9 cellular contexts compared by ENCODE assay signal in genomic region chr5:150544606-150545219, GRCh38. TPM values are rescaled to one million over a fixed set of nuclear protein-coding genes. Genes with fewer than 3 reads are reported as not detected.
DNase-seq lines count a peak whose midpoint lies in the region; ATAC-seq and TF ChIP-seq lines count a peak whose summit lies in the region.
"Had no signal": no experiment of that assay in that cellular context is flagged by ENCODE, and none has a peak within 500 bp of the region (broad histone marks: within the 10 kb centered on the region; RNA-seq: fewer than 3 reads in every experiment).

No MANE protein-coding gene starts in this region.

- no peak overlapping the region for H3K4me3 Mint-ChIP-seq in glutamatergic neuron (ENCODE audit: unreplicated experiment)
- H3K4me3 Mint-ChIP-seq in progenitor cell of endocrine pancreas (ENCODE audit: low read depth), result no peak overlapping the region
- H3K4me3 Mint-ChIP-seq: activated naive CD4-positive, alpha-beta T cell treated with anti-CD3 and anti-CD28 coated beads, Interleukin-2, amount 50 U/mL, for 24 hours had no signal

- no peaks in the 10 kb centered on the region for H3K27me3 ChIP-seq in SJCRH30

- DNase-seq in COR-L47 (lab: John Stamatoyannopoulos, UW) (peak; percentile 64), SJCRH30 (peak; percentile 75 to 86), glutamatergic neuron (peak; percentile 78), progenitor cell of endocrine pancreas (ENCODE audit: low spot score, unreplicated experiment) (peak; percentile 69), DMS79 (lab: John Stamatoyannopoulos, UW) (no peak)
- peak; percentile 61 for DNase-seq in activated naive CD4-positive, alpha-beta T cell treated with Interleukin-2 at 50 U/mL for 16 hours

- H3K4me1 Mint-ChIP-seq in glutamatergic neuron (ENCODE audit: low read depth, unreplicated experiment) (peaks cover 5% of the 10 kb centered on the region), progenitor cell of endocrine pancreas (ENCODE audit: low read depth) (peaks cover 2% of the 10 kb centered on the region)
- H3K4me1 Mint-ChIP-seq: activated naive CD4-positive, alpha-beta T cell treated with anti-CD3 and anti-CD28 coated beads, Interleukin-2, amount 50 U/mL, for 24 hours had no signal

- peak; percentile 93 for ATAC-seq in GM19438 (IDR thresholded peaks at IDR 0.05; ENCODE audit: low read depth, unreplicated experiment)
- peak; percentile 91 for ATAC-seq in HG03521 (IDR thresholded peaks at IDR 0.05; ENCODE audit: unreplicated experiment)

- H3K27me3 Mint-ChIP-seq in glutamatergic neuron (ENCODE audit: unreplicated experiment), result peaks cover 6% of the 10 kb centered on the region
- no peaks in the 10 kb centered on the region for H3K27me3 Mint-ChIP-seq in progenitor cell of endocrine pancreas
- H3K27me3 Mint-ChIP-seq: activated naive CD4-positive, alpha-beta T cell treated with anti-CD3 and anti-CD28 coated beads, Interleukin-2, amount 50 U/mL, for 24 hours had no signal

- no peaks in the 10 kb centered on the region for H3K9me3 ChIP-seq in SJCRH30 (replicated peaks)

- H3K36me3 ChIP-seq in SJCRH30, result peaks cover 44% of the 10 kb centered on the region

- H3K36me3 Mint-ChIP-seq in glutamatergic neuron (ENCODE audit: unreplicated experiment) (peaks cover 5% of the 10 kb centered on the region), progenitor cell of endocrine pancreas (ENCODE audit: insufficient read depth) (peaks cover 35% of the 10 kb centered on the region)
- H3K36me3 Mint-ChIP-seq: activated naive CD4-positive, alpha-beta T cell treated with anti-CD3 and anti-CD28 coated beads, Interleukin-2, amount 50 U/mL, for 24 hours had no signal

- no peak overlapping the region for H3K4me3 ChIP-seq in SJCRH30

- no peak overlapping the region for H3K27ac Mint-ChIP-seq in glutamatergic neuron (ENCODE audit: unreplicated experiment)
- H3K27ac Mint-ChIP-seq in progenitor cell of endocrine pancreas, result no peak overlapping the region
- H3K27ac Mint-ChIP-seq: activated naive CD4-positive, alpha-beta T cell treated with anti-CD3 and anti-CD28 coated beads, Interleukin-2, amount 50 U/mL, for 24 hours had no signal

- no peaks in the 10 kb centered on the region for H3K4me1 ChIP-seq in SJCRH30

- H3K9me3 Mint-ChIP-seq in glutamatergic neuron (ENCODE audit: unreplicated experiment) (peaks cover 5% of the 10 kb centered on the region), progenitor cell of endocrine pancreas (ENCODE audit: low read depth) (no peaks in the 10 kb centered on the region)
- H3K9me3 Mint-ChIP-seq: activated naive CD4-positive, alpha-beta T cell treated with anti-CD3 and anti-CD28 coated beads, Interleukin-2, amount 50 U/mL, for 24 hours had no signal

- TF ChIP-seq CTCF in glutamatergic neuron (IDR thresholded peaks at IDR 0.05; ENCODE audit: partially characterized antibody, unreplicated experiment), result peak; percentile 71
- TF ChIP-seq CTCF in progenitor cell of endocrine pancreas (IDR thresholded peaks at IDR 0.05; ENCODE audit: unreplicated experiment), result peak; percentile 88

- no peak overlapping the region for H3K27ac ChIP-seq in SJCRH30

RNA-seq across cellular contexts. Expression of gene NDST1, which starts 36.8 kb away (rescaled TPM):
- total RNA-seq in SJCRH30 (2014; rRNA removed; shearing (Covaris generic)), result 30.0 and 31.4 TPM in 2 replicates
- total RNA-seq in glutamatergic neuron (ENCODE audit: unreplicated experiment), result 160 TPM
- 154 and 169 TPM in 2 replicates for total RNA-seq in progenitor cell of endocrine pancreas
